ENCODE assay signal across 2 cellular contexts in the genomic region with DNA sequence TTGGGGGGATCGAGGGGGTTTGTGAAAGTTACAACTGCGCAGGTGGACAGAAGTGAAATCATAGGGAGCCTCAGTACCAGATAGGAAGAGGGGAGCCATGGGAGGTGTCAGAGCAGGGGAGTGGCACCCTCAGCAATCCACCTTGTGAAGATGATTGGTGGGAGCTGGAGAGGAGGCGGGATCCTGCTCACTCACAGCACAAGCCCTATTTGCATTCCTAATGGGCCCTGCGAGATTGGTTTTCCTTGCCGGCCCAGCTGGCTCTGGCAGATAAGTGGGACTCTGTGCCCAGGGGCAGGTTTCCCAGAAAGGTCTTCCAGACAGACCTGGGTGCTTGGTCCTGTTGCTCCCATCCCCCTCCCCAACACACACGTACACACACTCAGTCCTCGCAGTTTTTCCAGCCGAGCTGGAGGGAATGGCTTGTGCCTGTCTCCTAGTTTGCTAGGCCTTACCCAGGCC.
A peak's percentile ranks its signal among the peaks of the same experiment; 100 is the strongest.
TF ChIP-seq lines count a peak whose summit lies in the region.

No MANE protein-coding gene starts in this region.

TF ChIP-seq in HCT116, 20 proteins besides CTCF, POLR2A, EP300 and RAD21 (continued from another document):
- no peak for TF ChIP-seq SRF (IDR thresholded peaks at IDR 0.05; ENCODE audit: low read depth)
- peak; percentile 19; the same call in 1 of the 2 replicates for TF ChIP-seq ZFX (IDR thresholded peaks at IDR 0.05)
- no peak for TF ChIP-seq YY1 (IDR thresholded peaks at IDR 0.05; ENCODE audit: extremely low read depth, insufficient replicate concordance, low read depth, low read length)
TF ChIP-seq in HCT116: peak in this region for 1.

TF ChIP-seq in SK-N-SH, 30 proteins besides CTCF, POLR2A, EP300 and RAD21 (continued from another document):
- TF ChIP-seq, protein P1, sequence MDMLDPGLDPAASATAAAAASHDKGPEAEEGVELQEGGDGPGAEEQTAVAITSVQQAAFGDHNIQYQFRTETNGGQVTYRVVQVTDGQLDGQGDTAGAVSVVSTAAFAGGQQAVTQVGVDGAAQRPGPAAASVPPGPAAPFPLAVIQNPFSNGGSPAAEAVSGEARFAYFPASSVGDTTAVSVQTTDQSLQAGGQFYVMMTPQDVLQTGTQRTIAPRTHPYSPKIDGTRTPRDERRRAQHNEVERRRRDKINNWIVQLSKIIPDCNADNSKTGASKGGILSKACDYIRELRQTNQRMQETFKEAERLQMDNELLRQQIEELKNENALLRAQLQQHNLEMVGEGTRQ (IDR thresholded peaks at IDR 0.05; ENCODE audit: borderline replicate concordance, low read depth, low read length): no peak
- peak; percentile 74 for TF ChIP-seq GATA2 (CRISPR knock-in tag; IDR thresholded peaks at IDR 0.05)
- peak; percentile 72; the same call in 1 of the 2 replicates for TF ChIP-seq RCOR1 (IDR thresholded peaks at IDR 0.05; ENCODE audit: low read length)
- no peak for TF ChIP-seq EZH2phosphoT487 (IDR thresholded peaks at IDR 0.05; ENCODE audit: borderline replicate concordance, low read depth)
- TF ChIP-seq NFIC (IDR thresholded peaks at IDR 0.05; ENCODE audit: borderline replicate concordance): no peak
- peak; percentile 91 for TF ChIP-seq CHD2 (IDR thresholded peaks at IDR 0.05; ENCODE audit: low read length, partially characterized antibody)
